In genomic region chr1:236853916-236854601, GRCh38 we compare ENCODE assay signal across 14 cellular contexts. TPM values are rescaled to one million over a fixed set of nuclear protein-coding genes. Genes with fewer than 3 reads are reported as not detected.
DNase-seq lines count a peak whose midpoint lies in the region; ATAC-seq and TF ChIP-seq lines count a peak whose summit lies in the region.
"Had no signal": no experiment of that assay in that cellular context is flagged by ENCODE, and none has a peak within 500 bp of the region (broad histone marks: within the 10 kb centered on the region; RNA-seq: fewer than 3 reads in every experiment).

No MANE protein-coding gene starts in this region.

- peaks cover 100% of the 10 kb centered on the region for H3K36me3 Mint-ChIP-seq in activated T-helper 17 cell treated with anti-CD3 and anti-CD28 coated beads, Interleukin-2, amount 50 U/mL, for 72 hours (ENCODE audit: low read depth)

- H3K9me3 ChIP-seq in SK-N-SH (no peaks in the 10 kb centered on the region), uterus (no peaks in the 10 kb centered on the region)
- H3K9me3 ChIP-seq: heart left ventricle, pancreas had no signal

- H3K4me3 ChIP-seq in SK-N-SH (ENCODE audit: low read depth in 2 of 2, low read length in 1 of 2) = no peak overlapping the region
- no peak overlapping the region for H3K4me3 ChIP-seq in astrocyte of the spinal cord (ENCODE audit: low read depth, low read length)
- H3K4me3 ChIP-seq in uterus = no peak overlapping the region
- H3K4me3 ChIP-seq: heart left ventricle, pancreas had no signal

- H3K4me1 Mint-ChIP-seq in activated T-helper 17 cell treated with anti-CD3 and anti-CD28 coated beads, Interleukin-2, amount 50 U/mL, for 72 hours = no peaks in the 10 kb centered on the region

- H3K79me2 ChIP-seq in SK-N-SH (ENCODE audit: insufficient read depth) = no peaks in the 10 kb centered on the region

- no peak overlapping the region for H2AFZ ChIP-seq in SK-N-SH (ENCODE audit: low read depth)

- H3K27ac ChIP-seq in SK-N-SH (ENCODE audit: low read depth in 2 of 2, low read length in 1 of 2) (no peak overlapping the region), uterus (peak overlapping the region; percentile 13 to 28)
- H3K27ac ChIP-seq: 22Rv1, heart left ventricle, pancreas had no signal

- H3K27me3 Mint-ChIP-seq in activated T-helper 17 cell treated with anti-CD3 and anti-CD28 coated beads, Interleukin-2, amount 50 U/mL, for 72 hours = no peaks in the 10 kb centered on the region
- H3K27me3 Mint-ChIP-seq: activated naive CD4-positive, alpha-beta T cell treated with anti-CD3 and anti-CD28 coated beads, Interleukin-2, amount 50 U/mL, for 24 hours had no signal

- H3K9ac ChIP-seq in SK-N-SH = no peak overlapping the region

- H3K4me1 ChIP-seq in SK-N-SH (ENCODE audit: control insufficient read depth in 1 of 2, insufficient read depth in 2 of 2, low read depth in 1 of 2, low read length in 1 of 2) = peaks cover 0 to 3% of the 10 kb centered on the region in 2 experiments; a peak in 2 of 4 replicates
- peaks cover 0 to 4% of the 10 kb centered on the region in 2 donors for H3K4me1 ChIP-seq in uterus
- H3K4me1 ChIP-seq: pancreas had no signal

- CTCF ChIA-PET in SK-N-SH (lab: Yijun Ruan, JAX) = interaction anchor here (2.9 kb wide), 1 partner anchor 95 kb away, joined by 8 read pairs; no protein-coding TSS in a partner anchor

- 90% methylated on average over 4 of the region's 4 CpGs for WGBS in SK-N-SH (ENCODE audit: low lambda C conversion rate)

- POLR2A ChIA-PET in SK-N-SH (lab: Yijun Ruan, JAX) = no interaction called here

- H3K4me3 Mint-ChIP-seq in activated T-helper 17 cell treated with anti-CD3 and anti-CD28 coated beads, Interleukin-2, amount 50 U/mL, for 72 hours = no peak overlapping the region
- H3K4me3 Mint-ChIP-seq: activated naive CD4-positive, alpha-beta T cell treated with anti-CD3 and anti-CD28 coated beads, Interleukin-2, amount 50 U/mL, for 24 hours had no signal

- no peaks in the 10 kb centered on the region for H3F3A ChIP-seq in SK-N-SH (replicated peaks; ENCODE audit: insufficient read depth)

- in situ Hi-C loops in astrocyte of the spinal cord (cut with HindIII; ENCODE audit: low sequenced_read_pairs) = no loop called here

- DNase-seq in SK-N-SH = no peak
- DNase-seq in astrocyte of the spinal cord (ENCODE audit: low read depth, low spot score) = peak; percentile 73
- peak; percentile 76 for DNase-seq in iris pigment epithelial cell (ENCODE audit: low read depth)
- no peak for DNase-seq in uterus
- DNase-seq in iPS-NIHi11 (ENCODE audit: low spot score) = no peak
- DNase-seq: activated CD4-positive, alpha-beta T cell treated with anti-CD3 and anti-CD28 coated beads for 4 hours; COR-L47; heart left ventricle; pancreas had no signal

- H3K27ac Mint-ChIP-seq in activated T-helper 17 cell treated with anti-CD3 and anti-CD28 coated beads, Interleukin-2, amount 50 U/mL, for 72 hours = no peak overlapping the region
- H3K27ac Mint-ChIP-seq: activated naive CD4-positive, alpha-beta T cell treated with anti-CD3 and anti-CD28 coated beads, Interleukin-2, amount 50 U/mL, for 24 hours had no signal

- no peaks in the 10 kb centered on the region for H3K9me2 ChIP-seq in SK-N-SH

- H3K27me3 ChIP-seq in SK-N-SH (ENCODE audit: insufficient read depth) (no peaks in the 10 kb centered on the region), uterus (no peaks in the 10 kb centered on the region)
- H3K27me3 ChIP-seq: heart left ventricle, pancreas had no signal

- H3K4me2 ChIP-seq in SK-N-SH = no peak overlapping the region

- TF ChIP-seq POLR2A in uterus (IDR thresholded peaks at IDR 0.05) = no peak

- intact Hi-C loops in uterus (cut with DNase I; ENCODE audit: low total_unique reads) = no loop called here

- TF ChIP-seq EP300 in SK-N-SH (IDR thresholded peaks at IDR 0.05; ENCODE audit: borderline replicate concordance in 1 of 2, low read depth in 1 of 2, low read length in 1 of 2) = no peak

- no peaks in the 10 kb centered on the region for H3K9me3 Mint-ChIP-seq in activated T-helper 17 cell treated with anti-CD3 and anti-CD28 coated beads, Interleukin-2, amount 50 U/mL, for 72 hours
- H3K9me3 Mint-ChIP-seq: activated naive CD4-positive, alpha-beta T cell treated with anti-CD3 and anti-CD28 coated beads, Interleukin-2, amount 50 U/mL, for 24 hours had no signal

- H3K36me3 ChIP-seq in SK-N-SH (replicated peaks in 1 of 2; ENCODE audit: control insufficient read depth in 1 of 2, insufficient read depth in 2 of 2, low read length in 1 of 2) (peaks cover 10 to 72% of the 10 kb centered on the region in 2 experiments), uterus (no peaks in the 10 kb centered on the region)

- ATAC-seq in SK-N-SH treated with all-trans-retinoic acid at 6 μM for 48 hours (peak; percentile 26; the same call in 2 of the 3 replicates), GM18861 (IDR thresholded peaks at IDR 0.05; ENCODE audit: unreplicated experiment) (no peak)
- no peak for ATAC-seq in activated T-helper 17 cell treated with anti-CD3 and anti-CD28 coated beads, Interleukin-2, amount 50 U/mL, for 72 hours (replicated peaks)
- ATAC-seq: heart left ventricle had no signal

- TF ChIP-seq CTCF in SK-N-SH (IDR thresholded peaks at IDR 0.05) = no peak
- TF ChIP-seq CTCF in astrocyte of the spinal cord (IDR thresholded peaks at IDR 0.05; ENCODE audit: low read depth, low read length) = no peak
- no peak for TF ChIP-seq CTCF in uterus (IDR thresholded peaks at IDR 0.05)

- no peaks in the 10 kb centered on the region for H4K20me1 ChIP-seq in SK-N-SH (ENCODE audit: insufficient read depth)

- no peak for TF ChIP-seq RAD21 in SK-N-SH (IDR thresholded peaks at IDR 0.05; ENCODE audit: low read length)

TF ChIP-seq in SK-N-SH treated with all-trans-retinoic acid at 6 μM for 48 hours, 23 proteins besides CTCF, POLR2A, EP300 and RAD21 (continues in another document):
- TF ChIP-seq ZFP30 (CRISPR knock-in tag; IDR thresholded peaks at IDR 0.05) (no peak), OSR1 (CRISPR knock-in tag; IDR thresholded peaks at IDR 0.05) (no peak), GLIS3 (CRISPR knock-in tag; IDR thresholded peaks at IDR 0.05) (no peak), CSDC2 (CRISPR knock-in tag; IDR thresholded peaks at IDR 0.05) (no peak), TCF4 (CRISPR knock-in tag; IDR thresholded peaks at IDR 0.05; ENCODE audit: borderline replicate concordance) (no peak), PATZ1 (CRISPR knock-in tag; IDR thresholded peaks at IDR 0.05; ENCODE audit: borderline replicate concordance) (no peak)

TF ChIP-seq in SK-N-SH, 30 proteins besides CTCF, POLR2A, EP300 and RAD21:
- TF ChIP-seq FOSL2 (IDR thresholded peaks at IDR 0.05; ENCODE audit: borderline replicate concordance, low read depth) = no peak
- no peak for TF ChIP-seq SIN3A (IDR thresholded peaks at IDR 0.05; ENCODE audit: borderline replicate concordance, low read depth, low read length)

RNA-seq across cellular contexts. Expression of gene MTR, which starts 59.0 kb away (rescaled TPM):
- polyA plus RNA-seq in SK-N-SH (2012; rRNA removed) = 5.4 and 7.3 TPM in 2 replicates
- 5.5 and 5.6 TPM in 2 replicates for polyA plus RNA-seq in SK-N-SH (2012; cell fraction: cytosol; rRNA removed)
- 12.2 and 17.0 TPM in 2 replicates for polyA plus RNA-seq in SK-N-SH (2012; cell fraction: nucleus; rRNA removed)
- 10 to 100 TPM; 19.0 to 78.1 (median 47.5) TPM for total RNA-seq in uterus
- total RNA-seq in activated T-helper 17 cell treated with anti-CD3 and anti-CD28 coated beads, Interleukin-2, amount 50 U/mL, for 72 hours = 10 to 100 TPM; 52.3 to 94.6 TPM

Comparison
In these comparisons a context has a peak if more than half of its experiments do, and no peak if none do; other contexts are left out.
1. DNase-seq: peak in astrocyte of the spinal cord (single experiment) and iris pigment epithelial cell (single experiment); none in SK-N-SH (single experiment), uterus (0 of 2) and iPS-NIHi11 (single experiment).
2. H3K27ac ChIP-seq: peak in uterus (2 of 2); none in SK-N-SH (0 of 2).